8 cellular contexts compared by ENCODE assay signal in the genomic region with DNA sequence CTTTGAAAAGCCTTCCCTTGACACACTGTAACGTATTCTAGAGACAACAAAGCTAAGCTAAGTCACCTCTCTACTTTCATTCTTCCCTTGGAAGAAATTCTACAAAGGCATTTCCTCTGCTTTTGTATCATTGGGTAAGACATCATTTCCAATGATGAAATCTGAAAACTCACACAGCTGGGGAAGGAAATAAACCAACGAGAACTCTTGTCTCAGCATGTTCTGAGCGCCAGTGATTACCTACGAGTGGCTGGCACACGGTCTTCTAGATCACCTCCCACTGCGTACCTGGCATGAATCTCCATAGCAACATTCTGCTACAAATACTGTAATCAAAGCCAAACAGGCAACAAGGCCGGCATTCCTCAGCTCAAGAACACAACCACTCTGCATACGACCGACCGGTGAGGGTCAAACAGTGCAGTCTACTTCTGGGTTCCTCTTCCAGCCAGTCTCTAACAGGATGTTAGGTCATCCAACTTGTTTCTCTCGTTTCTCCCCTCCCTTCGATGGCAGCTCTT. TPM values are rescaled to one million over a fixed set of nuclear protein-coding genes. Genes with fewer than 3 reads are reported as not detected.
DNase-seq lines count a peak whose midpoint lies in the region; ATAC-seq lines count a peak whose summit lies in the region.

No MANE protein-coding gene starts in this region.

- peak overlapping the region; percentile 70 for H3K4me3 Mint-ChIP-seq in activated CD4-positive, alpha-beta memory T cell treated with anti-CD3 and anti-CD28 coated beads for 36 hours
- H3K4me3 Mint-ChIP-seq in natural killer cell treated with Interleukin-12 subunit alpha and Interleukin-12 subunit beta and Interleukin-15 and Interleukin-18, amount 100 ng/mL, for 72 hours: peak overlapping the region; percentile 87

- POLR2A ChIA-PET in activated CD4-positive, alpha-beta memory T cell treated with anti-CD3 and anti-CD28 coated beads for 36 hours (lab: Charles Lee): interaction anchor here (0.7 to 1.2 kb wide), 4 partner anchors 9 to 334 kb away, joined by 3 to 4 read pairs (median 4); no protein-coding TSS in a partner anchor

- intact Hi-C loops in activated CD4-positive, alpha-beta memory T cell treated with anti-CD3 and anti-CD28 coated beads for 36 hours (cut with micrococcal nuclease): loop anchor here (1.0 to 10.0 kb wide), 5 partner anchors 10 to 827 kb away; partner anchors contain the start of genes ATP6V0A2, MPHOSPH9, MTRFR and OGFOD2

- ATAC-seq in esophagus mucosa: peak; percentile 78
- peak; percentile 68 to 77 for ATAC-seq in natural killer cell treated with Interleukin-12 subunit alpha and Interleukin-12 subunit beta and Interleukin-15 and Interleukin-18, amount 100 ng/mL, for 72 hours
- ATAC-seq in HG02763 (IDR thresholded peaks at IDR 0.05; ENCODE audit: unreplicated experiment): no peak
- ATAC-seq in HG02870 (IDR thresholded peaks at IDR 0.05; ENCODE audit: unreplicated experiment): no peak

- no peaks in the 10 kb centered on the region for H3K9me3 Mint-ChIP-seq in activated CD4-positive, alpha-beta memory T cell treated with anti-CD3 and anti-CD28 coated beads for 36 hours
- H3K9me3 Mint-ChIP-seq in natural killer cell treated with Interleukin-12 subunit alpha and Interleukin-12 subunit beta and Interleukin-15 and Interleukin-18, amount 100 ng/mL, for 72 hours: no peaks in the 10 kb centered on the region

- peaks cover 5% of the 10 kb centered on the region for H3K27me3 Mint-ChIP-seq in activated CD4-positive, alpha-beta memory T cell treated with anti-CD3 and anti-CD28 coated beads for 36 hours
- H3K27me3 Mint-ChIP-seq in natural killer cell treated with Interleukin-12 subunit alpha and Interleukin-12 subunit beta and Interleukin-15 and Interleukin-18, amount 100 ng/mL, for 72 hours: no peaks in the 10 kb centered on the region

- H3K4me1 Mint-ChIP-seq in activated CD4-positive, alpha-beta memory T cell treated with anti-CD3 and anti-CD28 coated beads for 36 hours (ENCODE audit: low read depth): peaks cover 76% of the 10 kb centered on the region
- H3K4me1 Mint-ChIP-seq in natural killer cell treated with Interleukin-12 subunit alpha and Interleukin-12 subunit beta and Interleukin-15 and Interleukin-18, amount 100 ng/mL, for 72 hours (ENCODE audit: low read depth in 2 of 2): peaks cover 72 to 76% of the 10 kb centered on the region in 2 donors

- DNase-seq in CD1c-positive myeloid dendritic cell (ENCODE audit: extremely low spot score): peak; percentile 80
- DNase-seq in H4 (ENCODE audit: low spot score): peak; percentile 57
- DNase-seq in NCI-H2196 treated with DMSO at 0.1 percent for 48 hours (lab: John Stamatoyannopoulos, UW; ENCODE audit: unreplicated experiment): peak; percentile 87
- peak; percentile 65 for DNase-seq in activated CD4-positive, alpha-beta memory T cell treated with anti-CD3 and anti-CD28 coated beads for 36 hours
- DNase-seq in natural killer cell treated with Interleukin-12 subunit alpha and Interleukin-12 subunit beta and Interleukin-15 and Interleukin-18, amount 100 ng/mL, for 72 hours (ENCODE audit: low spot score): no peak

- H3K27ac Mint-ChIP-seq in activated CD4-positive, alpha-beta memory T cell treated with anti-CD3 and anti-CD28 coated beads for 36 hours: peak overlapping the region; percentile 88
- H3K27ac Mint-ChIP-seq in natural killer cell treated with Interleukin-12 subunit alpha and Interleukin-12 subunit beta and Interleukin-15 and Interleukin-18, amount 100 ng/mL, for 72 hours: peak overlapping the region; percentile 76 to 82

- peaks cover 3% of the 10 kb centered on the region for H3K36me3 Mint-ChIP-seq in activated CD4-positive, alpha-beta memory T cell treated with anti-CD3 and anti-CD28 coated beads for 36 hours
- no peaks in the 10 kb centered on the region for H3K36me3 Mint-ChIP-seq in natural killer cell treated with Interleukin-12 subunit alpha and Interleukin-12 subunit beta and Interleukin-15 and Interleukin-18, amount 100 ng/mL, for 72 hours

- CTCF ChIA-PET in activated CD4-positive, alpha-beta memory T cell treated with anti-CD3 and anti-CD28 coated beads for 36 hours (lab: Charles Lee): interaction anchor here (0.5 to 2.5 kb wide), 9 partner anchors 8 to 828 kb away, joined by 3 to 15 read pairs (median 4); no protein-coding TSS in a partner anchor

RNA-seq across cellular contexts. Expression of gene VPS37B, which starts 7.6 kb away (rescaled TPM):
- 29.2 and 44.0 TPM in 2 replicates for total RNA-seq in H4 (2014; rRNA removed; shearing (Covaris generic))
- 10 to 100 TPM in 1 of 2 experiments, 1 to 10 TPM in 1; 10.0 to 10.4 TPM for total RNA-seq in activated CD4-positive, alpha-beta memory T cell treated with anti-CD3 and anti-CD28 coated beads for 36 hours
- total RNA-seq in esophagus mucosa: 51.4 TPM
- 10 to 100 TPM; 42.6 to 46.9 TPM for total RNA-seq in natural killer cell treated with Interleukin-12 subunit alpha and Interleukin-12 subunit beta and Interleukin-15 and Interleukin-18, amount 100 ng/mL, for 72 hours

RNA-seq across cellular contexts. Expression of gene HIP1R, which starts 53.0 kb away (rescaled TPM):
- total RNA-seq in H4 (2014; rRNA removed; shearing (Covaris generic)): 22.0 and 25.6 TPM in 2 replicates
- total RNA-seq in activated CD4-positive, alpha-beta memory T cell treated with anti-CD3 and anti-CD28 coated beads for 36 hours: 10 to 100 TPM; 19.3 to 22.2 TPM
- total RNA-seq in esophagus mucosa: 26.4 TPM
- 10 to 100 TPM; 14.8 to 48.9 TPM for total RNA-seq in natural killer cell treated with Interleukin-12 subunit alpha and Interleukin-12 subunit beta and Interleukin-15 and Interleukin-18, amount 100 ng/mL, for 72 hours

Comparison
In these comparisons a context has a peak if more than half of its experiments do, and no peak if none do; other contexts are left out.
1. ATAC-seq: peak in esophagus mucosa (single experiment) and natural killer cell treated with Interleukin-12 subunit alpha and Interleukin-12 subunit beta and Interleukin-15 and Interleukin-18, amount 100 ng/mL, for 72 hours (2 of 2); none in HG02763 (single experiment) and HG02870 (single experiment).